In genomic region chr11:86396403-86396802, GRCh38 we compare ENCODE assay signal across 20 cellular contexts. TPM values are rescaled to one million over a fixed set of nuclear protein-coding genes. Genes with fewer than 3 reads are reported as not detected.
DNase-seq lines count a peak whose midpoint lies in the region; ATAC-seq, FAIRE-seq and TF ChIP-seq lines count a peak whose summit lies in the region.
"Had no signal": no experiment of that assay in that cellular context is flagged by ENCODE, and none has a peak within 500 bp of the region (broad histone marks: within the 10 kb centered on the region; RNA-seq: fewer than 3 reads in every experiment).

No MANE protein-coding gene starts in this region.

- no peak overlapping the region for H3K9ac ChIP-seq in adipocyte (ENCODE audit: low read length)

- H3K36me3 ChIP-seq in adipocyte (ENCODE audit: control insufficient read depth, insufficient read depth, low read length, severe bottlenecking): no peaks in the 10 kb centered on the region

- peak; percentile 24 for DNase-seq in 8988T
- DNase-seq in H54 (ENCODE audit: insufficient read length, low spot score): peak; percentile 54
- DNase-seq in adipocyte (ENCODE audit: low read depth): peak; percentile 64
- peak; percentile 36 for DNase-seq in fibroblast of the aortic adventitia (ENCODE audit: low read depth)
- no peak for DNase-seq in NCI-H2081 treated with DMSO at 0.1 percent for 48 hours (lab: John Stamatoyannopoulos, UW)
- no peak for DNase-seq in COLO829 (ENCODE audit: low spot score)
- DNase-seq in left lobe of liver (ENCODE audit: low spot score): no peak
- DNase-seq: activated CD4-positive, alpha-beta T cell treated with anti-CD3 and anti-CD28 coated beads, Interleukin-2, amount 50 U/mL, for 4 hours; activated naive CD8-positive, alpha-beta T cell treated with anti-CD3 and anti-CD28 coated beads for 36 hours; activated T-cell treated with anti-CD3 and anti-CD28 coated beads, Interleukin-2, amount 50 U/mL, for 72 hours; caudate nucleus; immature natural killer cell; stimulated activated naive CD8-positive, alpha-beta T cell treated with anti-CD3 and anti-CD28 coated beads, Interleukin-15, amount 100 ng/mL, for 72 hours had no signal

- no peaks in the 10 kb centered on the region for H3K27me3 ChIP-seq in adipocyte (replicated peaks; ENCODE audit: control insufficient read depth, insufficient read depth, low read length)

- TF ChIP-seq POLR2A in H54 (IDR thresholded peaks at IDR 0.05; ENCODE audit: low read depth, low read length): no peak

- TF ChIP-seq CTCF in fibroblast of the aortic adventitia (IDR thresholded peaks at IDR 0.05; ENCODE audit: insufficient read depth, low read length): no peak

- FAIRE-seq in H54 (lab: Jason Lieb, UNC): peak; percentile 73
- FAIRE-seq: A204.1, GM12878, TTC549, urothelium cell line had no signal

- H3K9me3 ChIP-seq in adipocyte (ENCODE audit: control insufficient read depth, low read length): no peaks in the 10 kb centered on the region

- no peak for ATAC-seq in left lobe of liver
- ATAC-seq in HG02884 (IDR thresholded peaks at IDR 0.05; ENCODE audit: unreplicated experiment): no peak
- ATAC-seq: activated T-cell treated with anti-CD3 and anti-CD28 coated beads, Interleukin-2, amount 50 U/mL, for 72 hours; GM12878; natural killer cell treated with Interleukin-12 subunit alpha and Interleukin-12 subunit beta and Interleukin-15 and Interleukin-18, amount 100 ng/mL, for 72 hours; Panc1; stimulated activated naive CD8-positive, alpha-beta T cell treated with anti-CD3 and anti-CD28 coated beads, Interleukin-15, amount 100 ng/mL, for 72 hours had no signal

- H3K4me3 ChIP-seq in adipocyte (ENCODE audit: low read length) (no peak overlapping the region), fibroblast of the aortic adventitia (ENCODE audit: low read depth, low read length) (no peak overlapping the region)
- H3K4me3 ChIP-seq: GM12878 had no signal

- peaks cover 24% of the 10 kb centered on the region for H3K4me1 ChIP-seq in adipocyte (ENCODE audit: control insufficient read depth, insufficient read depth, low read length)

RNA-seq across cellular contexts. Expression of gene CCDC81, which starts 21.7 kb away (rescaled TPM):
- total RNA-seq in fibroblast of the aortic adventitia (ENCODE audit: low replicate concordance) (0.36 and 2.6 TPM in 2 replicates), left lobe of liver (0.38 TPM)

Comparison
In these comparisons a context has a peak if more than half of its experiments do, and no peak if none do; other contexts are left out.
1. DNase-seq: peak in 8988T (single experiment), H54 (single experiment), adipocyte (single experiment) and fibroblast of the aortic adventitia (single experiment); none in NCI-H2081 treated with DMSO at 0.1 percent for 48 hours (single experiment), COLO829 (single experiment) and left lobe of liver (single experiment).